ENCODE assay signal across 1 cellular context in the genomic region with DNA sequence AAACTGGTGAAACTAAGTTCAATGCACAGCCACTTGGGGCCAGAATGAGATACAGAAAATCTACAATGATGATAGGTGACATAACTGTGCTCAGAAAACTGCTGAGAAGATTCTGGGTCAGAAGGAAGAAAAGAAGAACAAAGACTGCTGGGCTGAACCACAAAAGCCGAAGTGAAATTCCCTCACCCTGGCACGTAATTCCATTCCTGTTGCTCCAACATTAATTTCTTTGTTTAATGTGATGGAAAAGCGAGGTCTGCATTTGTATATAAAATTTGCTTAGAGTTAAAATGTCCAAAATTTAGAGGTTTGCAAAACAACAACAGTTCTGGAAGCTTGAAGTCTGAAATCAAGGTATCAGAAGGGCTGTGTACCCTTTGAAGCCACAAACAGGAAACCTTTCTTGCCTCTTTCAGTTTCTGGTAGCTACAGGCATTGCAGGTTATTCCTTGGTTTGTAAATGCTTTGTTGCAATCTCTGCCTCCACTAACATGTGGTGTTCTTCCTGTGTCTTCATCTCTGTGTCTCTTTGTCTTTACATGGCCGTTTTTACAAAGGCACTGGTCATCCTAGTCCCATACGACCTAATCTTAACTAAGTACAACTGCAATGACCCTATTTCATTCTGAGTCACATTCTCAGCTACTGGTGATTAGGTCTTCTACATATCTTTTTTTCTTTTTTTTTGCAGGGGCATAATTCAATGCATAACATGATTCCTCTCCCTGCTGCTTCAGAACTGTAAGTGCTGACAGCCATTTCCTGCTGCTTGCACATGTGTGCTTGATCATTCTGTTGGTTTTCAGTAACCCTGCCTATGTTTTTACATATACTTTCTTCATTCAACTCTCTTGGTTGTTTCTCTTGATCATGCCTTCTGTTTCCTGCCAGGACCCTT.
TF ChIP-seq lines count a peak whose summit lies in the region.

No MANE protein-coding gene starts in this region.

TF ChIP-seq in SK-N-SH, 30 proteins besides CTCF, POLR2A, EP300 and RAD21 (continued from another document):
- TF ChIP-seq, protein P1, sequence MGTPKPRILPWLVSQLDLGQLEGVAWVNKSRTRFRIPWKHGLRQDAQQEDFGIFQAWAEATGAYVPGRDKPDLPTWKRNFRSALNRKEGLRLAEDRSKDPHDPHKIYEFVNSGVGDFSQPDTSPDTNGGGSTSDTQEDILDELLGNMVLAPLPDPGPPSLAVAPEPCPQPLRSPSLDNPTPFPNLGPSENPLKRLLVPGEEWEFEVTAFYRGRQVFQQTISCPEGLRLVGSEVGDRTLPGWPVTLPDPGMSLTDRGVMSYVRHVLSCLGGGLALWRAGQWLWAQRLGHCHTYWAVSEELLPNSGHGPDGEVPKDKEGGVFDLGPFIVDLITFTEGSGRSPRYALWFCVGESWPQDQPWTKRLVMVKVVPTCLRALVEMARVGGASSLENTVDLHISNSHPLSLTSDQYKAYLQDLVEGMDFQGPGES (IDR thresholded peaks at IDR 0.05; ENCODE audit: low read depth, low read length) = no peak
- TF ChIP-seq MXI1 (IDR thresholded peaks at IDR 0.05; ENCODE audit: low read depth, low read length) (no peak), TCF12 (IDR thresholded peaks at IDR 0.05) (no peak), RFX5 (IDR thresholded peaks at IDR 0.05; ENCODE audit: low read length) (no peak), SIN3A (IDR thresholded peaks at IDR 0.05; ENCODE audit: borderline replicate concordance, low read depth, low read length) (no peak), TEAD4 (IDR thresholded peaks at IDR 0.05; ENCODE audit: borderline replicate concordance, insufficient read depth) (no peak), JUND (IDR thresholded peaks at IDR 0.05) (no peak), POLR2AphosphoS5 (IDR thresholded peaks at IDR 0.05; ENCODE audit: low read depth, low read length) (no peak), YY1 (IDR thresholded peaks at IDR 0.05; ENCODE audit: low read depth) (no peak), RCOR1 (IDR thresholded peaks at IDR 0.05; ENCODE audit: low read length) (no peak)
- TF ChIP-seq, protein P2, sequence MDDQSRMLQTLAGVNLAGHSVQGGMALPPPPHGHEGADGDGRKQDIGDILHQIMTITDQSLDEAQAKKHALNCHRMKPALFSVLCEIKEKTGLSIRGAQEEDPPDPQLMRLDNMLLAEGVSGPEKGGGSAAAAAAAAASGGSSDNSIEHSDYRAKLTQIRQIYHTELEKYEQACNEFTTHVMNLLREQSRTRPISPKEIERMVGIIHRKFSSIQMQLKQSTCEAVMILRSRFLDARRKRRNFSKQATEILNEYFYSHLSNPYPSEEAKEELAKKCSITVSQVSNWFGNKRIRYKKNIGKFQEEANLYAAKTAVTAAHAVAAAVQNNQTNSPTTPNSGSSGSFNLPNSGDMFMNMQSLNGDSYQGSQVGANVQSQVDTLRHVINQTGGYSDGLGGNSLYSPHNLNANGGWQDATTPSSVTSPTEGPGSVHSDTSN (IDR thresholded peaks at IDR 0.05) = no peak
